Comparison of ENCODE assay signal across 7 cellular contexts in genomic region chr1:146748686-146749085, GRCh38.
DNase-seq lines count a peak whose midpoint lies in the region; ATAC-seq, FAIRE-seq and TF ChIP-seq lines count a peak whose summit lies in the region.
"Not testable (repeated sequence)": the region's sequence is repeated elsewhere in the genome, so short reads cannot be mapped to it uniquely, and the experiment has no call there.

No MANE protein-coding gene starts in this region.

- TF ChIP-seq RAD21 in H1 (IDR thresholded peaks at IDR 0.05 in 1 of 2, conservative IDR thresholded peaks at IDR 0.05 in 1 of 2; ENCODE audit: low read depth in 2 of 2, low read length in 2 of 2) = peak; percentile 23 to 30; a peak in 2 of 4 replicates

- H4K5ac ChIP-seq in H1 (ENCODE audit: insufficient read length, low read depth, low read length) = not testable (repeated sequence)

- H2BK20ac ChIP-seq in H1 (ENCODE audit: low read length) = not testable (repeated sequence)

- not testable (repeated sequence) for H3K4me2 ChIP-seq in H1 (ENCODE audit: insufficient read depth in 1 of 2, low read depth in 2 of 2, low read length in 2 of 2); neural progenitor cell

- H3K4me1 Mint-ChIP-seq in WTC11, neural progenitor cell: not testable (repeated sequence)

- TF ChIP-seq POLR2A in H1 (IDR thresholded peaks at IDR 0.05; ENCODE audit: control extremely low read depth in 1 of 2, low read depth in 2 of 2, low read length in 2 of 2) = not testable (repeated sequence)

- not testable (repeated sequence) for H3K4me3 ChIP-seq in GM06990 (replicated peaks; ENCODE audit: low read depth, low read length); LNCaP clone FGC (ENCODE audit: low read depth, low read length); H1 (ENCODE audit: extremely low read depth in 1 of 4, insufficient read depth in 2 of 4, low read depth in 3 of 4, low read length in 4 of 4); neural progenitor cell

- H4K8ac ChIP-seq in H1 (ENCODE audit: extremely low read depth, insufficient read depth, low read length) = not testable (repeated sequence)

- not testable (repeated sequence) for H3K9ac ChIP-seq in H1 (replicated peaks in 1 of 4; ENCODE audit: extremely low read depth in 1 of 4, low read depth in 3 of 4, low read length in 3 of 4); neural progenitor cell

- not testable (repeated sequence) for H2BK15ac ChIP-seq in H1 (ENCODE audit: low read length)

- not testable (repeated sequence) for H3K4ac ChIP-seq in H1 (replicated peaks; ENCODE audit: insufficient read length, low read depth, low read length)

- not testable (repeated sequence) for H3K36me3 ChIP-seq in GM06990 (ENCODE audit: control insufficient read depth, insufficient read depth, low read length); H1 (ENCODE audit: control insufficient read depth in 2 of 4, insufficient read depth in 4 of 4, low read length in 3 of 4); neural progenitor cell

- not testable (repeated sequence) for FAIRE-seq in H1 (lab: Jason Lieb, UNC)

- not testable (repeated sequence) for H3K36me3 Mint-ChIP-seq in WTC11, neural progenitor cell

- not testable (repeated sequence) for H3K27ac ChIP-seq in H1 (ENCODE audit: low read depth, low read length); neural progenitor cell

- not testable (repeated sequence) for TF ChIP-seq EP300 in H1 (IDR thresholded peaks at IDR 0.05; ENCODE audit: borderline replicate concordance in 1 of 2, low read depth in 2 of 2, low read length in 2 of 2)

- H2BK120ac ChIP-seq in H1 (replicated peaks; ENCODE audit: low read depth, low read length) = not testable (repeated sequence)

- not testable (repeated sequence) for H2BK12ac ChIP-seq in H1 (ENCODE audit: low read depth, low read length)

- H3K27me3 ChIP-seq in GM06990 (replicated peaks; ENCODE audit: control insufficient read depth, insufficient read depth, low read length); H1 (replicated peaks in 1 of 4; ENCODE audit: control insufficient read depth in 3 of 4, extremely low read depth in 1 of 4, insufficient read depth in 3 of 4, low read length in 3 of 4); neural progenitor cell: not testable (repeated sequence)

- TF ChIP-seq CTCF in GM06990 (IDR thresholded peaks at IDR 0.05; ENCODE audit: insufficient read depth, low read length, poor library complexity, severe bottlenecking) (peak; percentile 6), LNCaP clone FGC (IDR thresholded peaks at IDR 0.05; ENCODE audit: control insufficient read depth, extremely low read depth, insufficient read depth) (0 out of 2 replicates have a peak, but pooled peaks have one; percentile 9), H1 (IDR thresholded peaks at IDR 0.05; ENCODE audit: control extremely low read depth in 1 of 3, insufficient read depth in 1 of 3, low read depth in 1 of 3, low read length in 3 of 3) (peak in 1 of 3 experiments; percentile 14; a peak in 1 of 4 replicates), neural progenitor cell (IDR thresholded peaks at IDR 0.05) (peak; percentile 38)
- not testable (repeated sequence) for TF ChIP-seq CTCF in WTC11 (IDR thresholded peaks at IDR 0.05)

- H3K4me3 Mint-ChIP-seq in WTC11, neural progenitor cell: not testable (repeated sequence)

- not testable (repeated sequence) for H3K79me1 ChIP-seq in H1 (ENCODE audit: low read depth, low read length)

- not testable (repeated sequence) for H2AK5ac ChIP-seq in H1 (ENCODE audit: low read depth, low read length)

- H3F3A ChIP-seq in neural progenitor cell (ENCODE audit: low read depth) = not testable (repeated sequence)

- H3K23me2 ChIP-seq in H1 (ENCODE audit: low read depth, low read length) = not testable (repeated sequence)

- not testable (repeated sequence) for H2AFZ ChIP-seq in H1 (ENCODE audit: low read length); neural progenitor cell (replicated peaks)

- not testable (repeated sequence) for H3K9me3 Mint-ChIP-seq in WTC11, neural progenitor cell

- H3K14ac ChIP-seq in H1 (ENCODE audit: insufficient read length) = not testable (repeated sequence)

- not testable (repeated sequence) for H3K9me3 ChIP-seq in H1 (ENCODE audit: insufficient read depth in 2 of 2, low read depth in 1 of 2, low read length in 1 of 2); neural progenitor cell (ENCODE audit: low read depth)

- H3K56ac ChIP-seq in H1 (replicated peaks; ENCODE audit: insufficient read length, low read depth, low read length) = not testable (repeated sequence)

- POLR2A ChIA-PET in WTC11 (lab: Charles Lee); H1 (lab: Charles Lee; ENCODE audit: partially characterized antibody): not testable (repeated sequence)

- not testable (repeated sequence) for H4K20me1 ChIP-seq in H1 (replicated peaks in 1 of 2; ENCODE audit: control insufficient read depth in 1 of 2, insufficient read depth in 2 of 2, low read length in 2 of 2); neural progenitor cell (ENCODE audit: low read depth)

- H3K27ac Mint-ChIP-seq in WTC11, neural progenitor cell: not testable (repeated sequence)

- not testable (repeated sequence) for H2BK5ac ChIP-seq in H1 (ENCODE audit: low read depth, low read length)

- H3K27me3 Mint-ChIP-seq in WTC11 (ENCODE audit: low read depth); neural progenitor cell (ENCODE audit: insufficient read depth, low read depth): not testable (repeated sequence)

- H3K4me1 ChIP-seq in H1 (replicated peaks in 1 of 4; ENCODE audit: control insufficient read depth in 3 of 4, insufficient read depth in 4 of 4, low read length in 3 of 4); neural progenitor cell: not testable (repeated sequence)

- not testable (repeated sequence) for H3K18ac ChIP-seq in H1 (ENCODE audit: extremely low read depth, low read length)

- CTCF ChIA-PET in WTC11 (lab: Charles Lee); H1 (lab: Charles Lee; ENCODE audit: partially characterized antibody): not testable (repeated sequence)

- intact Hi-C loops in Right ventricle myocardium superior (cut with DNase I); left ventricle myocardium superior (cut with micrococcal nuclease): not testable (repeated sequence)

- DNase-seq in GM06990 (ENCODE audit: extremely low read depth, insufficient read length); LNCaP clone FGC (ENCODE audit: low read depth); WTC11 (ENCODE audit: low spot score); H1 (ENCODE audit: low read depth in 1 of 2, low spot score in 2 of 2); Right ventricle myocardium superior; left ventricle myocardium superior; neural progenitor cell (ENCODE audit: low spot score): not testable (repeated sequence)

- ATAC-seq in WTC11 (peak; percentile 100), Right ventricle myocardium superior (ENCODE audit: poor library complexity) (peak; percentile 73), left ventricle myocardium superior (peak; percentile 81)

- not testable (repeated sequence) for H3K79me2 ChIP-seq in H1 (ENCODE audit: control insufficient read depth in 1 of 2, insufficient read depth in 2 of 2, low read length in 2 of 2); neural progenitor cell (ENCODE audit: low read depth)

- WGBS in H1 (ENCODE audit: extremely low coverage in 1 of 2, insufficient coverage in 1 of 2, insufficient read length in 1 of 2, insufficient replicate concordance in 2 of 2, low coverage in 1 of 2, low lambda C conversion rate in 2 of 2, missing lambda C conversion rate in 1 of 2), 2 experiments = 17% methylated on average over 1 of the region's 3 CpGs; no CpG with 5 or more reads in 1 of the 2 experiments

- H4K91ac ChIP-seq in H1 (replicated peaks; ENCODE audit: insufficient read length, low read length) = not testable (repeated sequence)

- H3K23ac ChIP-seq in H1 (ENCODE audit: insufficient read length) = not testable (repeated sequence)
